In genomic region chr13:26693749-26694463, GRCh38 we compare ENCODE assay signal across 2 cellular contexts.
TF ChIP-seq lines count a peak whose summit lies in the region.

No MANE protein-coding gene starts in this region.

TF ChIP-seq in H1, 55 proteins besides CTCF, POLR2A, EP300 and RAD21:
- no peak for TF ChIP-seq TAF7 (optimal IDR thresholded peaks at IDR 0.05; ENCODE audit: borderline replicate concordance, low read depth, low read length)
- peak; percentile 72; the same call in 1 of the 2 replicates for TF ChIP-seq JUND (IDR thresholded peaks at IDR 0.05; ENCODE audit: low read length)
- no peak for TF ChIP-seq TBP (IDR thresholded peaks at IDR 0.05; ENCODE audit: low read depth, low read length)

TF ChIP-seq in HEK293T, 16 proteins besides CTCF, POLR2A, EP300 and RAD21:
- TF ChIP-seq ELF4 (IDR thresholded peaks at IDR 0.05) (no peak), BHLHE40 (IDR thresholded peaks at IDR 0.05; ENCODE audit: borderline replicate concordance) (no peak), NFRKB (IDR thresholded peaks at IDR 0.05) (no peak), PKNOX1 (IDR thresholded peaks at IDR 0.05) (no peak), FOXA1 (IDR thresholded peaks at IDR 0.05) (no peak), HDGF (IDR thresholded peaks at IDR 0.05; ENCODE audit: borderline replicate concordance) (no peak)
